10 cellular contexts compared by ENCODE assay signal in the genomic region with DNA sequence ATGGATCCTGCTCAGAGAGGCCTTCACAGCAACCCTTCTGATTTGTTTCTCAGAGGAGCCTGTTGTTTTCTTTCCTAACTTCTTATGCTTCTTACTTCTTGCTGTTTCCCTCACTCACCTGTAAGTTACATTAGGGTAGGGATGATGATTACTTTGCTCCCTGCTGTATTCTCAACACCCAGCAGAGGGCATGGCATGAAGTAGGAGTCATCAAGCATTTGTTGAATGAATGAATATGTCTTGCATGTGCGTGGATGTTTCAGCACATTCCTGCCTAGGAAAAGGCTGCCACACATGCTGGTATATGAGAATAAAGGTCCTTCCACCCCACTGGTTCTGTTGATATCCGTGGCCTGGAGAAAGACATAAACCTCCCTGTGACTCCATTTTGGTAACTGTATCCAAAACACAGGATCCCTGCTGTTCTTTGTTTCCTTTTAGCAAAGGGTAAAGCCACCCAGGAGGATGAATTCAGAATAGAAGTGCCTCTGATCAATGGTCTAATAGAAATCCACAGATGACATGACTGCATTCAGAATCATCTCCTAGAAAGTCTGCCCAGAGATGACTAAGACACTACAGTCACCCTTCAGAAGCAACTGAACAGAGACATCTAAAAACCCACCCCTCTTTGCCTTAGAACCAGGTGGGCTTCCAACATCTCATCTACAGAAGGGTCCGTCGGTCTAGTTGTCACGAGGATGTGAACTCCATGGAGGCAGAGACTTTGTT.
DNase-seq lines count a peak whose midpoint lies in the region; TF ChIP-seq lines count a peak whose summit lies in the region.
"Had no signal": no experiment of that assay in that cellular context is flagged by ENCODE, and none has a peak within 500 bp of the region (broad histone marks: within the 10 kb centered on the region; RNA-seq: fewer than 3 reads in every experiment).

No MANE protein-coding gene starts in this region.

- H3K4me1 Mint-ChIP-seq in progenitor cell of endocrine pancreas (ENCODE audit: low read depth), result no peaks in the 10 kb centered on the region
- H3K4me1 Mint-ChIP-seq in CD14-positive monocyte, result no peaks in the 10 kb centered on the region

- no peaks in the 10 kb centered on the region for H3K79me2 ChIP-seq in MM.1S (ENCODE audit: low read length)

- H3K9me3 ChIP-seq in MM.1S (replicated peaks; ENCODE audit: insufficient read depth, low read length), result no peaks in the 10 kb centered on the region
- H3K9me3 ChIP-seq in esophagus squamous epithelium, result no peaks in the 10 kb centered on the region
- H3K9me3 ChIP-seq in spleen, result no peaks in the 10 kb centered on the region

- H3K27me3 ChIP-seq in MM.1S (replicated peaks; ENCODE audit: insufficient read depth, low read length) (peaks cover 52% of the 10 kb centered on the region), esophagus squamous epithelium (peaks cover 0 to 61% (median 0%) of the 10 kb centered on the region in 4 donors), spleen (replicated peaks in 1 of 7) (peaks cover 0 to 47% (median 0%) of the 10 kb centered on the region in 7 donors)

- no peaks in the 10 kb centered on the region for H3F3A ChIP-seq in MM.1S (ENCODE audit: insufficient read depth, low read length)

- peaks cover 17% of the 10 kb centered on the region for H3K27me3 Mint-ChIP-seq in progenitor cell of endocrine pancreas
- peaks cover 4 to 9% (median 6%) of the 10 kb centered on the region in 3 donors for H3K27me3 Mint-ChIP-seq in CD14-positive monocyte (ENCODE audit: low read depth in 3 of 3)

- H3K4me3 ChIP-seq in MM.1S (ENCODE audit: low read length) (no peak overlapping the region), esophagus squamous epithelium (no peak overlapping the region), spleen (no peak overlapping the region)

- H3K27ac ChIP-seq in MM.1S (ENCODE audit: low read length) (no peak overlapping the region), esophagus squamous epithelium (no peak overlapping the region), spleen (no peak overlapping the region)

- H2AFZ ChIP-seq in MM.1S (ENCODE audit: low read length), result no peak overlapping the region

- H3K36me3 Mint-ChIP-seq in progenitor cell of endocrine pancreas (ENCODE audit: insufficient read depth), result no peaks in the 10 kb centered on the region
- no peaks in the 10 kb centered on the region for H3K36me3 Mint-ChIP-seq in CD14-positive monocyte

- H3K27ac Mint-ChIP-seq in progenitor cell of endocrine pancreas (no peak overlapping the region), CD14-positive monocyte (no peak overlapping the region)

- TF ChIP-seq CTCF in MM.1S (IDR thresholded peaks at IDR 0.05; ENCODE audit: low read length) (peak; percentile 20; the same call in 1 of the 2 replicates), progenitor cell of endocrine pancreas (IDR thresholded peaks at IDR 0.05; ENCODE audit: unreplicated experiment) (peak; percentile 60), esophagus squamous epithelium (IDR thresholded peaks at IDR 0.05) (peak in 3 of 6 experiments; percentile 22 to 50 (median 34)), spleen (IDR thresholded peaks at IDR 0.05 in 8 of 11, conservative IDR thresholded peaks at IDR 0.05 in 3 of 11) (peak in 4 of 11 experiments; percentile 12 to 42 (median 18)), CD14-positive monocyte (IDR thresholded peaks at IDR 0.05) (no peak)

- H3K9ac ChIP-seq in MM.1S (ENCODE audit: low read length), result no peak overlapping the region

- H4K20me1 ChIP-seq in MM.1S (ENCODE audit: insufficient read depth, low read length), result no peaks in the 10 kb centered on the region

- no peak for TF ChIP-seq POLR2A in esophagus squamous epithelium (IDR thresholded peaks at IDR 0.05)
- TF ChIP-seq POLR2A in spleen (IDR thresholded peaks at IDR 0.05), result no peak

- H3K36me3 ChIP-seq in MM.1S (replicated peaks; ENCODE audit: insufficient read depth, low read length), result no peaks in the 10 kb centered on the region
- no peaks in the 10 kb centered on the region for H3K36me3 ChIP-seq in esophagus squamous epithelium
- H3K36me3 ChIP-seq in spleen, result no peaks in the 10 kb centered on the region

- H3K9me3 Mint-ChIP-seq in progenitor cell of endocrine pancreas (ENCODE audit: low read depth) (no peaks in the 10 kb centered on the region), CD14-positive monocyte (no peaks in the 10 kb centered on the region)

- intact Hi-C loops in esophagus squamous epithelium (cut with DNase I), result no loop called here
- intact Hi-C loops in spleen (cut with DNase I; ENCODE audit: low total_unique reads), result no loop called here
- intact Hi-C loops in CD14-positive monocyte (cut with micrococcal nuclease), result no loop called here

- WGBS in esophagus squamous epithelium, 2 donors, result 65 to 71% methylated on average over 5 of the region's 5 CpGs
- WGBS in spleen, 5 donors, result 61 to 77% (median 75%) methylated on average over 5 of the region's 5 CpGs

- H3K4me2 ChIP-seq in MM.1S (ENCODE audit: low read depth, low read length), result no peak overlapping the region

- H3K4me3 Mint-ChIP-seq in progenitor cell of endocrine pancreas (ENCODE audit: low read depth) (no peak overlapping the region), CD14-positive monocyte (no peak overlapping the region)

- DNase-seq in SHP77 (lab: John Stamatoyannopoulos, UW), result peak; percentile 13 to 21
- no peak for DNase-seq in SHP77 treated with DMSO at 0.1 percent for 48 hours (lab: John Stamatoyannopoulos, UW)
- DNase-seq in MM.1S, result no peak
- peak; percentile 42 for DNase-seq in dermis blood vessel endothelial cell
- no peak for DNase-seq in progenitor cell of endocrine pancreas (ENCODE audit: low spot score, unreplicated experiment)
- no peak for DNase-seq in esophagus squamous epithelium (lab: John Stamatoyannopoulos, UW)
- DNase-seq in spleen, result no peak
- no peak for DNase-seq in CD14-positive monocyte (ENCODE audit: low spot score)
- DNase-seq: activated CD4-positive, alpha-beta T cell treated with anti-CD3 and anti-CD28 coated beads, Interleukin-2, amount 50 U/mL, for 4 hours; DMS79 had no signal

- no peaks in the 10 kb centered on the region for H3K4me1 ChIP-seq in MM.1S (ENCODE audit: low read length)
- no peaks in the 10 kb centered on the region for H3K4me1 ChIP-seq in esophagus squamous epithelium
- H3K4me1 ChIP-seq in spleen, result no peaks in the 10 kb centered on the region

- H3K9me2 ChIP-seq in MM.1S (replicated peaks; ENCODE audit: insufficient read depth, low read length), result no peaks in the 10 kb centered on the region

Comparison
In these comparisons a context has a peak if more than half of its experiments do, and no peak if none do; other contexts are left out.
1. DNase-seq: peak in SHP77 (2 of 2) and dermis blood vessel endothelial cell (single experiment); none in SHP77 treated with DMSO at 0.1 percent for 48 hours (single experiment), MM.1S (single experiment), progenitor cell of endocrine pancreas (single experiment), esophagus squamous epithelium (single experiment), spleen (single experiment) and CD14-positive monocyte (single experiment).